Comparison of ENCODE assay signal across 15 cellular contexts in genomic region chr9:119868694-119869093, GRCh38.
DNase-seq lines count a peak whose midpoint lies in the region; ATAC-seq and TF ChIP-seq lines count a peak whose summit lies in the region.
"Had no signal": no experiment of that assay in that cellular context is flagged by ENCODE, and none has a peak within 500 bp of the region (broad histone marks: within the 10 kb centered on the region; RNA-seq: fewer than 3 reads in every experiment).

No MANE protein-coding gene starts in this region.

- ATAC-seq in HG03457 (IDR thresholded peaks at IDR 0.05; ENCODE audit: unreplicated experiment): no peak
- no peak for ATAC-seq in activated CD8-positive, alpha-beta T cell treated with anti-CD3 and anti-CD28 coated beads, Interleukin-2, amount 10 ng/mL, durations not matched to agents 7 days and 5 days
- ATAC-seq: activated CD4-positive, CD25-positive, alpha-beta regulatory T cell treated with anti-CD3 and anti-CD28 coated beads, Interleukin-2, amount 50 U/mL, for 24 hours; Right ventricle myocardium inferior had no signal

- POLR2A ChIA-PET in activated CD8-positive, alpha-beta T cell treated with anti-CD3 and anti-CD28 coated beads, Interleukin-2, amount 10 ng/mL, durations not matched to agents 7 days and 5 days (lab: Charles Lee): no interaction called here

- no peaks in the 10 kb centered on the region for H3K27me3 Mint-ChIP-seq in activated CD8-positive, alpha-beta T cell treated with anti-CD3 and anti-CD28 coated beads, Interleukin-2, amount 10 ng/mL, durations not matched to agents 7 days and 5 days (ENCODE audit: low read depth)

- no peaks in the 10 kb centered on the region for H3K9me3 ChIP-seq in transverse colon

- 30 to 36% methylated on average over 2 to 5 of the region's 5 CpGs for WGBS in transverse colon (ENCODE audit: low coverage in 1 of 2), 2 donors

- no peak for TF ChIP-seq EP300 in transverse colon (IDR thresholded peaks at IDR 0.05; ENCODE audit: low read depth)

- no peaks in the 10 kb centered on the region for H3K4me1 ChIP-seq in transverse colon

- H3K27ac ChIP-seq in transverse colon: no peak overlapping the region
- H3K27ac ChIP-seq: coronary artery, epithelial cell of prostate had no signal

- H3K27me3 ChIP-seq in transverse colon: no peaks in the 10 kb centered on the region

- in situ Hi-C loops in transverse colon (cut with MboI; ENCODE audit: low pct_ligation_motif_present in 1 of 4, low pct_unique_long_range_greater_than_20kb in 1 of 4, low sequenced_read_pairs in 3 of 4): no loop called here

- no peaks in the 10 kb centered on the region for H3K9me3 Mint-ChIP-seq in activated CD8-positive, alpha-beta T cell treated with anti-CD3 and anti-CD28 coated beads, Interleukin-2, amount 10 ng/mL, durations not matched to agents 7 days and 5 days (ENCODE audit: insufficient read depth)

- intact Hi-C loops in transverse colon (cut with DNase I; ENCODE audit: low total_unique reads): no loop called here

- CTCF ChIA-PET in activated CD8-positive, alpha-beta T cell treated with anti-CD3 and anti-CD28 coated beads, Interleukin-2, amount 10 ng/mL, durations not matched to agents 7 days and 5 days (lab: Charles Lee): no interaction called here

- H3K4me3 ChIP-seq in transverse colon: no peak overlapping the region
- H3K4me3 ChIP-seq: coronary artery had no signal

- no peak overlapping the region for H3K27ac Mint-ChIP-seq in activated CD8-positive, alpha-beta T cell treated with anti-CD3 and anti-CD28 coated beads, Interleukin-2, amount 10 ng/mL, durations not matched to agents 7 days and 5 days

- no peaks in the 10 kb centered on the region for H3K4me1 Mint-ChIP-seq in activated CD8-positive, alpha-beta T cell treated with anti-CD3 and anti-CD28 coated beads, Interleukin-2, amount 10 ng/mL, durations not matched to agents 7 days and 5 days (ENCODE audit: low read depth)

- H3K4me3 Mint-ChIP-seq in activated CD8-positive, alpha-beta T cell treated with anti-CD3 and anti-CD28 coated beads, Interleukin-2, amount 10 ng/mL, durations not matched to agents 7 days and 5 days: no peak overlapping the region

- no peaks in the 10 kb centered on the region for H3K36me3 Mint-ChIP-seq in activated CD8-positive, alpha-beta T cell treated with anti-CD3 and anti-CD28 coated beads, Interleukin-2, amount 10 ng/mL, durations not matched to agents 7 days and 5 days (ENCODE audit: low read depth)

- no peak for TF ChIP-seq POLR2A in transverse colon (IDR thresholded peaks at IDR 0.05)

- no peaks in the 10 kb centered on the region for H3K36me3 ChIP-seq in transverse colon

- TF ChIP-seq CTCF in transverse colon (IDR thresholded peaks at IDR 0.05): no peak

- peak; percentile 4 for DNase-seq in NCI-H146 (lab: John Stamatoyannopoulos, UW)
- DNase-seq in NCI-H146 treated with DMSO at 0.1 percent for 48 hours (lab: John Stamatoyannopoulos, UW; ENCODE audit: unreplicated experiment): no peak
- DNase-seq in NCI-H2081 treated with DMSO at 0.1 percent for 48 hours (lab: John Stamatoyannopoulos, UW): peak; percentile 20
- peak; percentile 54 for DNase-seq in astrocyte of the hippocampus (ENCODE audit: low read depth, low spot score)
- peak; percentile 7 for DNase-seq in transverse colon
- DNase-seq in activated CD8-positive, alpha-beta T cell treated with anti-CD3 and anti-CD28 coated beads, Interleukin-2, amount 10 ng/mL, durations not matched to agents 7 days and 5 days: no peak
- DNase-seq in NCI-H524 (lab: John Stamatoyannopoulos, UW): no peak
- DNase-seq: GOT3, MM.1S, T-helper 2 cell had no signal

Comparison
In these comparisons a context has a peak if more than half of its experiments do, and no peak if none do; other contexts are left out.
1. DNase-seq: peak in NCI-H146 (single experiment), NCI-H2081 treated with DMSO at 0.1 percent for 48 hours (single experiment), astrocyte of the hippocampus (single experiment) and transverse colon (single experiment); none in NCI-H146 treated with DMSO at 0.1 percent for 48 hours (single experiment), activated CD8-positive, alpha-beta T cell treated with anti-CD3 and anti-CD28 coated beads, Interleukin-2, amount 10 ng/mL, durations not matched to agents 7 days and 5 days (single experiment) and NCI-H524 (0 of 2).